ENCODE assay signal across 20 cellular contexts in the genomic region with DNA sequence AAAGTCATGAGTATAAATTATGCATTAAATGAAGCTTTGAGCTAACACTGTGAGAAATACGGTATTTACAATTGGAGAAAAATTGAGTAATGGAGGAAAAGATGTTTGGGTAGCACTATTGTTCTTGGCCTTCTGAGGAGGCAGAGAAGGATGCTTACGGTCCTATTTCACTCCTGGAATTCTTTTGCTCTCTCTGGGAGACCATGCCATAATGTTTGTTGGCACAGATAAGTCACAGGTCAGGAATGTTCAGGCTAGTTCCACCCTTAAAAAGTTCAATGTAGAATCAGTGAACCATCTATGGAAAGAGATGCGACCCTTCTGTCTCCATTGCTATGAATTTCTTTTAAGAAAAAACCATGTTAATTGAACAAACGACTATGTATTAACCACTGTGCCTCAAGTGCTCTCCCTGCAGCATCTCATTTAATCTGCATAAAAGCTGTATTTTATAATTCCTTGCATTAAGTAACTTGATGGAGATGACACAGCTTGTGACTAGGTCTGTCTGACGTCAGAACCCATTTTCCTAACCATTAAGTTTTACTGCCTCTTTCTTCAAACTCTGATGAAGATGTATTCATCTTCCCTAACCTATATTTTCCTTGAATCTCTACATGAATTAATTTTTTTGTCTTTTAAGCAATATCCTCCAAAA. TPM values are rescaled to one million over a fixed set of nuclear protein-coding genes. Genes with fewer than 3 reads are reported as not detected.
DNase-seq lines count a peak whose midpoint lies in the region; ATAC-seq and TF ChIP-seq lines count a peak whose summit lies in the region.
"Had no signal": no experiment of that assay in that cellular context is flagged by ENCODE, and none has a peak within 500 bp of the region (broad histone marks: within the 10 kb centered on the region; RNA-seq: fewer than 3 reads in every experiment).

No MANE protein-coding gene starts in this region.

- peaks cover 55% of the 10 kb centered on the region for H3K4me1 Mint-ChIP-seq in CD8-positive, alpha-beta T cell (ENCODE audit: low read depth)
- no peaks in the 10 kb centered on the region for H3K4me1 Mint-ChIP-seq in GM23338

- no peaks in the 10 kb centered on the region for H3K9me3 Mint-ChIP-seq in CD8-positive, alpha-beta T cell
- H3K9me3 Mint-ChIP-seq in GM23338 = no peaks in the 10 kb centered on the region
- H3K9me3 Mint-ChIP-seq: dendritic cell treated with granulocyte-macrophage colony-stimulating factor and Interleukin-4, amounts not matched to agents 40 ng/mL and 50 ng/mL, for 4 days had no signal

- H3K36me3 Mint-ChIP-seq in CD8-positive, alpha-beta T cell = peaks cover 58% of the 10 kb centered on the region
- H3K36me3 Mint-ChIP-seq in GM23338 (ENCODE audit: low read depth) = no peaks in the 10 kb centered on the region

- H3K4me2 ChIP-seq in GM23338 = no peak overlapping the region

- H3K9me2 ChIP-seq in GM23338 (ENCODE audit: insufficient read depth) = no peaks in the 10 kb centered on the region

- H4K20me1 ChIP-seq in GM23338 (replicated peaks; ENCODE audit: insufficient read depth) = no peaks in the 10 kb centered on the region

- H3K27ac ChIP-seq in ACC112 (ENCODE audit: low read depth, low read length) = peak overlapping the region; percentile 81
- no peak overlapping the region for H3K27ac ChIP-seq in CD8-positive, alpha-beta T cell (ENCODE audit: low read depth, low read length)
- H3K27ac ChIP-seq in SJSA1 = peak overlapping the region; percentile 44
- no peak overlapping the region for H3K27ac ChIP-seq in GM23338 (ENCODE audit: low read depth)
- H3K27ac ChIP-seq: ascending aorta; BLaER1 treated with 17β-estradiol and CSF1 and Interleukin-3, amounts not matched to agents 10 nM and 100 nM; tibial nerve had no signal

- H3K27ac Mint-ChIP-seq in CD8-positive, alpha-beta T cell = peak overlapping the region; percentile 9
- no peak overlapping the region for H3K27ac Mint-ChIP-seq in GM23338
- H3K27ac Mint-ChIP-seq: dendritic cell treated with granulocyte-macrophage colony-stimulating factor and Interleukin-4, amounts not matched to agents 40 ng/mL and 50 ng/mL, for 4 days had no signal

- no peaks in the 10 kb centered on the region for H3K36me3 ChIP-seq in ACC112 (ENCODE audit: insufficient read depth, low read length)
- peaks cover 16% of the 10 kb centered on the region for H3K36me3 ChIP-seq in CD8-positive, alpha-beta T cell (ENCODE audit: insufficient read depth, low read length)
- H3K36me3 ChIP-seq in SJSA1 = no peaks in the 10 kb centered on the region
- H3K36me3 ChIP-seq in GM23338 (ENCODE audit: insufficient read depth) = no peaks in the 10 kb centered on the region
- H3K36me3 ChIP-seq: ascending aorta, tibial nerve had no signal

- CTCF ChIA-PET in CD8-positive, alpha-beta T cell (lab: Charles Lee) = interaction anchor here (0.5 kb wide), 1 partner anchor 83 kb away, joined by 3 read pairs; no protein-coding TSS in a partner anchor

- H3K9me3 ChIP-seq in CD8-positive, alpha-beta T cell (ENCODE audit: low read length) = no peaks in the 10 kb centered on the region
- no peaks in the 10 kb centered on the region for H3K9me3 ChIP-seq in SJSA1 (replicated peaks)
- H3K9me3 ChIP-seq: ascending aorta, tibial nerve had no signal

- H3K4me3 ChIP-seq in ACC112 (ENCODE audit: low read depth, low read length) (no peak overlapping the region; the same call in 1 of the 2 replicates), SJSA1 (no peak overlapping the region), GM23338 (no peak overlapping the region)
- no peak overlapping the region for H3K4me3 ChIP-seq in CD8-positive, alpha-beta T cell (ENCODE audit: low read depth, low read length)
- H3K4me3 ChIP-seq: ascending aorta; BLaER1 treated with 17β-estradiol and CSF1 and Interleukin-3, amounts not matched to agents 10 nM and 100 nM; tibial nerve had no signal

- H2AFZ ChIP-seq in ACC112 (ENCODE audit: low read length, unreplicated experiment) (peak overlapping the region; percentile 92), GM23338 (no peak overlapping the region)

- POLR2A ChIA-PET in CD8-positive, alpha-beta T cell (lab: Charles Lee) = interaction anchor here (1.0 to 1.2 kb wide), 2 partner anchors 9 kb away, joined by 3 to 5 read pairs; a partner anchor contains a TSS

- H3F3A ChIP-seq in GM23338 (replicated peaks; ENCODE audit: low read depth) = no peaks in the 10 kb centered on the region

- no peak for TF ChIP-seq CTCF in CD8-positive, alpha-beta T cell (IDR thresholded peaks at IDR 0.05)
- TF ChIP-seq CTCF in GM23338 (conservative IDR thresholded peaks at IDR 0.05; ENCODE audit: low read depth in 2 of 2) = no peak

- H3K4me1 ChIP-seq in ACC112 (ENCODE audit: control insufficient read depth, insufficient read depth, low read length, unreplicated experiment) (peaks cover 43% of the 10 kb centered on the region), SJSA1 (replicated peaks) (peaks cover 32% of the 10 kb centered on the region), GM23338 (ENCODE audit: insufficient read depth) (no peaks in the 10 kb centered on the region)
- peaks cover 11% of the 10 kb centered on the region for H3K4me1 ChIP-seq in CD8-positive, alpha-beta T cell (ENCODE audit: insufficient read depth, low read length)
- H3K4me1 ChIP-seq: ascending aorta had no signal

- H3K27me3 ChIP-seq in ACC112 (ENCODE audit: insufficient read depth, low read length) = no peaks in the 10 kb centered on the region
- H3K27me3 ChIP-seq in CD8-positive, alpha-beta T cell (ENCODE audit: insufficient read depth, low read length) = no peaks in the 10 kb centered on the region
- no peaks in the 10 kb centered on the region for H3K27me3 ChIP-seq in SJSA1 (replicated peaks)
- no peaks in the 10 kb centered on the region for H3K27me3 ChIP-seq in GM23338 (ENCODE audit: insufficient read depth)
- H3K27me3 ChIP-seq: ascending aorta; BLaER1 treated with 17β-estradiol and CSF1 and Interleukin-3, amounts not matched to agents 10 nM and 100 nM; tibial nerve had no signal

- no peak for ATAC-seq in CD8-positive, alpha-beta T cell
- no peak for ATAC-seq in GM21447 (IDR thresholded peaks at IDR 0.05; ENCODE audit: unreplicated experiment)
- ATAC-seq in GM18873 (IDR thresholded peaks at IDR 0.05; ENCODE audit: low FRiP score, unreplicated experiment) = no peak
- ATAC-seq in GM23338 = no peak
- no peak for ATAC-seq in GM18511 (IDR thresholded peaks at IDR 0.05; ENCODE audit: unreplicated experiment)
- ATAC-seq: esophagus mucosa, HCT116 had no signal

- H3K79me2 ChIP-seq in ACC112 (ENCODE audit: control insufficient read depth, insufficient read depth, low read length, unreplicated experiment) = no peaks in the 10 kb centered on the region
- H3K79me2 ChIP-seq in GM23338 (replicated peaks; ENCODE audit: insufficient read depth) = no peaks in the 10 kb centered on the region

- intact Hi-C loops in CD8-positive, alpha-beta T cell (cut with DNase I, micrococcal nuclease) = no loop called here

- no peak overlapping the region for H3K4me3 Mint-ChIP-seq in CD8-positive, alpha-beta T cell
- H3K4me3 Mint-ChIP-seq in GM23338 = no peak overlapping the region
- H3K4me3 Mint-ChIP-seq: dendritic cell treated with granulocyte-macrophage colony-stimulating factor and Interleukin-4, amounts not matched to agents 40 ng/mL and 50 ng/mL, for 4 days had no signal

- no peak for DNase-seq in CD8-positive, alpha-beta T cell
- peak in 1 of 2 experiments; percentile 51 for DNase-seq in SJSA1 (ENCODE audit: low read depth in 1 of 2, low spot score in 2 of 2)
- DNase-seq in fibroblast of gingiva (ENCODE audit: low read depth) = peak; percentile 53
- DNase-seq in GM23338 (ENCODE audit: low spot score) = no peak
- DNase-seq: left cardiac atrium; MM.1S; NCI-H2081; NCI-H524 treated with DMSO at 0.1 percent for 48 hours; occipital lobe; stimulated activated CD4-positive, alpha-beta T cell treated with anti-CD3 and anti-CD28 coated beads, Interleukin-4, amount 100 ng/mL, for 24 hours had no signal

- no peaks in the 10 kb centered on the region for H3K27me3 Mint-ChIP-seq in CD8-positive, alpha-beta T cell (ENCODE audit: low read depth)
- H3K27me3 Mint-ChIP-seq in GM23338 (ENCODE audit: insufficient read depth, low read depth, poor library complexity) = no peaks in the 10 kb centered on the region
- H3K27me3 Mint-ChIP-seq: dendritic cell treated with granulocyte-macrophage colony-stimulating factor and Interleukin-4, amounts not matched to agents 40 ng/mL and 50 ng/mL, for 4 days had no signal

TF ChIP-seq in GM23338, 12 proteins besides CTCF, POLR2A, EP300 and RAD21:
- TF ChIP-seq ZNF331 (CRISPR knock-in tag; IDR thresholded peaks at IDR 0.05; ENCODE audit: low read depth) (no peak), EZH2 (IDR thresholded peaks at IDR 0.05; ENCODE audit: low read depth, unreplicated experiment) (no peak), ZNF114 (CRISPR knock-in tag; IDR thresholded peaks at IDR 0.05) (no peak)
- TF ChIP-seq, protein P1, sequence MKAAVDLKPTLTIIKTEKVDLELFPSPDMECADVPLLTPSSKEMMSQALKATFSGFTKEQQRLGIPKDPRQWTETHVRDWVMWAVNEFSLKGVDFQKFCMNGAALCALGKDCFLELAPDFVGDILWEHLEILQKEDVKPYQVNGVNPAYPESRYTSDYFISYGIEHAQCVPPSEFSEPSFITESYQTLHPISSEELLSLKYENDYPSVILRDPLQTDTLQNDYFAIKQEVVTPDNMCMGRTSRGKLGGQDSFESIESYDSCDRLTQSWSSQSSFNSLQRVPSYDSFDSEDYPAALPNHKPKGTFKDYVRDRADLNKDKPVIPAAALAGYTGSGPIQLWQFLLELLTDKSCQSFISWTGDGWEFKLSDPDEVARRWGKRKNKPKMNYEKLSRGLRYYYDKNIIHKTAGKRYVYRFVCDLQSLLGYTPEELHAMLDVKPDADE (IDR thresholded peaks at IDR 0.05) = no peak

RNA-seq across cellular contexts. Expression of a gene that starts 9.5 kb away (rescaled TPM):
- total RNA-seq in CD8-positive, alpha-beta T cell = 1 to 10 TPM; 3.2 to 4.3 TPM
- not detected in 2 replicates for total RNA-seq in SJSA1 (2014; rRNA removed; shearing (Covaris generic))
- not detected in 2 replicates for total RNA-seq in GM23338 (2014; rRNA removed; shearing (Covaris generic))
- polyA plus RNA-seq in GM23338 (2016; fragmentation: Nextera tagmentation; extraction: Ambion mirVana) = not detected in 2 replicates
- total RNA-seq: ascending aorta had no signal

RNA-seq across cellular contexts. Expression of a gene that starts 46.6 kb away (rescaled TPM):
- 1 to 10 TPM; 1.1 to 3.1 TPM for total RNA-seq in CD8-positive, alpha-beta T cell
- 0.09 and 0.39 TPM in 2 replicates for total RNA-seq in SJSA1 (2014; rRNA removed; shearing (Covaris generic))
- 3.1 and 3.3 TPM in 2 replicates for total RNA-seq in GM23338 (2014; rRNA removed; shearing (Covaris generic))
- polyA plus RNA-seq in GM23338 (2016; fragmentation: Nextera tagmentation; extraction: Ambion mirVana) = 1.4 and 3.4 TPM in 2 replicates

Comparison
In these comparisons a context has a peak if more than half of its experiments do, and no peak if none do; other contexts are left out.
1. H3K27ac ChIP-seq: peak in ACC112 (single experiment) and SJSA1 (single experiment); none in CD8-positive, alpha-beta T cell (single experiment) and GM23338 (single experiment).